17 cellular contexts compared by ENCODE assay signal in genomic region chr5:17230808-17231525, GRCh38.
"Had no signal": no experiment of that assay in that cellular context is flagged by ENCODE, and none has a peak within 500 bp of the region (broad histone marks: within the 10 kb centered on the region; RNA-seq: fewer than 3 reads in every experiment).

No MANE protein-coding gene starts in this region.

- H3K27me3 ChIP-seq: ovary had no signal

- H3K36me3 ChIP-seq: esophagus muscularis mucosa, ovary, thoracic aorta had no signal

- H3K9me3 ChIP-seq: esophagus muscularis mucosa, ovary, thoracic aorta had no signal

- DNase-seq: activated CD4-positive, alpha-beta T cell treated with anti-CD3 and anti-CD28 coated beads, Interleukin-2, amount 50 U/mL, for 48 hours; activated CD4-positive, CD25-positive, alpha-beta regulatory T cell treated with anti-CD3 and anti-CD28 coated beads, Interleukin-2, amount 50 U/mL, for 72 hours; activated effector memory CD4-positive, alpha-beta T cell treated with anti-CD3 and anti-CD28 coated beads, Interleukin-2, amount 50 U/mL, for 16 hours; activated T-cell treated with anti-CD3 and anti-CD28 coated beads, Interleukin-2, amount 50 U/mL, for 4 hours; dorsolateral prefrontal cortex; left colon; ovary; stimulated activated CD4-positive, alpha-beta T cell treated with anti-CD3 and anti-CD28 coated beads, Interleukin-12 subunit alpha, Interleukin-12 subunit beta, amount 100 ng/mL, for 4 hours; stimulated activated CD4-positive, alpha-beta T cell treated with anti-CD3 and anti-CD28 coated beads, Interleukin-2, amount 100 ng/mL, for 48 hours; T-helper 2 cell had no signal

- H3K27me3 Mint-ChIP-seq: natural killer cell treated with Interleukin-12 subunit alpha and Interleukin-12 subunit beta and Interleukin-15 and Interleukin-18, amount 100 ng/mL, for 72 hours had no signal

- H3K9me3 Mint-ChIP-seq: stimulated activated naive CD8-positive, alpha-beta T cell treated with anti-CD3 and anti-CD28 coated beads, Interleukin-15, Interleukin-2, amounts not matched to agents 100 ng/mL and 50 ng/mL, for 24 hours had no signal

- H3K36me3 Mint-ChIP-seq: activated naive CD8-positive, alpha-beta T cell; natural killer cell treated with Interleukin-12 subunit alpha and Interleukin-12 subunit beta and Interleukin-15 and Interleukin-18, amount 100 ng/mL, for 72 hours had no signal

- FAIRE-seq: endometrium, urothelium cell line had no signal

- H3K4me1 ChIP-seq: esophagus muscularis mucosa had no signal

- H3K27ac ChIP-seq: esophagus muscularis mucosa, ovary had no signal

- H3K27ac Mint-ChIP-seq: activated naive CD8-positive, alpha-beta T cell; natural killer cell treated with Interleukin-12 subunit alpha and Interleukin-12 subunit beta and Interleukin-15 and Interleukin-18, amount 100 ng/mL, for 72 hours had no signal

- H3K4me3 ChIP-seq: dorsolateral prefrontal cortex, esophagus muscularis mucosa, ovary, thoracic aorta had no signal

- ATAC-seq: activated T-cell treated with anti-CD3 and anti-CD28 coated beads, Interleukin-2, amount 50 U/mL, for 4 hours; left colon; natural killer cell treated with Interleukin-12 subunit alpha and Interleukin-12 subunit beta and Interleukin-15 and Interleukin-18, amount 100 ng/mL, for 72 hours had no signal

- H3K4me3 Mint-ChIP-seq: activated naive CD8-positive, alpha-beta T cell; activated T-cell treated with anti-CD3 and anti-CD28 coated beads, Interleukin-2, amount 50 U/mL, for 4 hours; natural killer cell treated with Interleukin-12 subunit alpha and Interleukin-12 subunit beta and Interleukin-15 and Interleukin-18, amount 100 ng/mL, for 72 hours; stimulated activated naive CD8-positive, alpha-beta T cell treated with anti-CD3 and anti-CD28 coated beads, Interleukin-15, Interleukin-2, amounts not matched to agents 100 ng/mL and 50 ng/mL, for 24 hours had no signal
